Comparison of ENCODE assay signal across 32 cellular contexts in the genomic region with DNA sequence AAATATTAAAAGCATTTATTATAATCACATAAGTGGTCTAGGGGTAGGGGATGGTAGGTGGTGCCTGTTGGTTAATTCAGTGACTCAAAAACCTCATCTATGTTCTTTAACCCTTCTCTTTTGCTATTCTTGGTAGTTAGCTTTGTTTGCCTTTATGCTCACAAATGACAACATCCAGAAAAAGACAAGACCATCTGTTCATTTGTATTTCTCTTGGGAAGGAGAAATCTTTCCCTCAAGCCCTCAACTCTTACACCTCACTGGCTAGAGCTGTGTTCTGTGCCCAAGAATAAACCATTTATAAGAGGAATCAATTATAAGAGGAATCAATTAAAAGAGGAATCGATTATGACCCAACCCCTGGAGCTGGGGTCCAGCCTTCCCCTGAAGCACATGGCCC.
"Had no signal": no experiment of that assay in that cellular context is flagged by ENCODE, and none has a peak within 500 bp of the region (broad histone marks: within the 10 kb centered on the region; RNA-seq: fewer than 3 reads in every experiment).

No MANE protein-coding gene starts in this region.

- DNase-seq: activated CD4-positive, alpha-beta memory T cell treated with anti-CD3 and anti-CD28 coated beads for 36 hours; activated CD4-positive, alpha-beta T cell treated with anti-CD3 and anti-CD28 coated beads for 36 hours; activated CD4-positive, alpha-beta T cell treated with anti-CD3 and anti-CD28 coated beads, Interleukin-2, amount 10 ng/mL, durations not matched to agents 24 days and 14 days; activated CD4-positive, CD25-positive, alpha-beta regulatory T cell; activated CD4-positive, CD25-positive, alpha-beta regulatory T cell treated with anti-CD3 and anti-CD28 coated beads, Interleukin-2, amount 50 U/mL, for 72 hours; activated CD8-positive, alpha-beta memory T cell treated with anti-CD3 and anti-CD28 coated beads, Interleukin-2, amount 10 ng/mL, durations not matched to agents 7 days and 5 days; activated CD8-positive, alpha-beta memory T cell treated with anti-CD3 and anti-CD28 coated beads, Interleukin-2, amount 50 U/mL, for 4 hours; activated CD8-positive, alpha-beta T cell treated with anti-CD3 and anti-CD28 coated beads, Interleukin-2, amount 10 ng/mL, durations not matched to agents 7 days and 5 days; activated effector memory CD4-positive, alpha-beta T cell treated with anti-CD3 and anti-CD28 coated beads, Interleukin-2, amount 50 U/mL, for 16 hours; activated naive CD4-positive, alpha-beta T cell treated with anti-CD3 and anti-CD28 coated beads for 36 hours; activated naive CD8-positive, alpha-beta T cell treated with anti-CD3 and anti-CD28 coated beads for 36 hours; activated naive CD8-positive, alpha-beta T cell treated with anti-CD3 and anti-CD28 coated beads, Interleukin-2, amount 50 U/mL, for 24 hours; activated T-cell treated with anti-CD3 and anti-CD28 coated beads, Interleukin-2, amount 50 U/mL, for 1 hour; activated T-cell treated with anti-CD3 and anti-CD28 coated beads, Interleukin-2, amount 50 U/mL, for 48 hours; adrenal gland; amygdala; aorta; body of pancreas; central memory CD4-positive, alpha-beta T cell; cortex of kidney; dermis blood vessel endothelial cell; effector CD4-positive, alpha-beta T cell; effector memory CD8-positive, alpha-beta T cell; erythroblast; foreskin melanocyte; head of caudate nucleus; T-helper 2 cell had no signal

- FAIRE-seq: colon had no signal

- H3K27ac ChIP-seq: adrenal gland, body of pancreas, breast epithelium, cardiac muscle cell, esophagus muscularis mucosa, gastroesophageal sphincter had no signal
